ENCODE assay signal across 25 cellular contexts in genomic region chr5:179980767-179981166, GRCh38.
"Had no signal": no experiment of that assay in that cellular context is flagged by ENCODE, and none has a peak within 500 bp of the region (broad histone marks: within the 10 kb centered on the region; RNA-seq: fewer than 3 reads in every experiment).

No MANE protein-coding gene starts in this region.

- H3K4me3 ChIP-seq: ascending aorta, body of pancreas, cardiac muscle cell, Peyer's patch, SJSA1 had no signal

- H3K27ac ChIP-seq: ascending aorta, body of pancreas, cardiac muscle cell, KMS-11, Peyer's patch, RWPE1, SJSA1 had no signal

- H3K9me3 ChIP-seq: ascending aorta, body of pancreas, Peyer's patch, SJSA1 had no signal

- ATAC-seq: activated CD8-positive, alpha-beta T cell treated with anti-CD3 and anti-CD28 coated beads, Interleukin-2, amount 10 ng/mL, durations not matched to agents 7 days and 5 days; body of pancreas; SK-N-SH treated with all-trans-retinoic acid at 6 μM for 48 hours had no signal

- H3K27me3 Mint-ChIP-seq: activated naive CD8-positive, alpha-beta T cell treated with anti-CD3 and anti-CD28 coated beads, Interleukin-2, amount 10 ng/mL, durations not matched to agents 7 days and 5 days had no signal

- H3K36me3 Mint-ChIP-seq: activated naive CD8-positive, alpha-beta T cell treated with anti-CD3 and anti-CD28 coated beads, Interleukin-2, amount 10 ng/mL, durations not matched to agents 7 days and 5 days had no signal

- H3K36me3 ChIP-seq: SJSA1 had no signal

- H3K4me1 Mint-ChIP-seq: activated naive CD8-positive, alpha-beta T cell treated with anti-CD3 and anti-CD28 coated beads, Interleukin-2, amount 10 ng/mL, durations not matched to agents 7 days and 5 days had no signal

- DNase-seq: activated CD4-positive, alpha-beta T cell treated with anti-CD3 and anti-CD28 coated beads for 48 hours; activated CD4-positive, alpha-beta T cell treated with anti-CD3 and anti-CD28 coated beads, Interleukin-2, amount 50 U/mL, for 4 hours; activated CD4-positive, CD25-positive, alpha-beta regulatory T cell treated with anti-CD3 and anti-CD28 coated beads, Interleukin-2, amount 50 U/mL, for 72 hours; activated CD8-positive, alpha-beta memory T cell treated with anti-CD3 and anti-CD28 coated beads, Interleukin-2, amount 50 U/mL, for 48 hours; activated CD8-positive, alpha-beta T cell treated with anti-CD3 and anti-CD28 coated beads, Interleukin-2, amount 10 ng/mL, durations not matched to agents 7 days and 5 days; activated naive CD4-positive, alpha-beta T cell treated with anti-CD3 and anti-CD28 coated beads, Interleukin-2, amount 50 U/mL, for 16 hours; activated naive CD8-positive, alpha-beta T cell treated with anti-CD3 and anti-CD28 coated beads, Interleukin-2, amount 10 ng/mL, durations not matched to agents 7 days and 5 days; activated T-cell treated with anti-CD3 and anti-CD28 coated beads, Interleukin-2, amount 50 U/mL, for 1 hour; body of pancreas; NCI-H1092 treated with DMSO at 0.1 percent for 48 hours; NCI-H1417 treated with DMSO at 0.1 percent for 48 hours; NCI-H1694; NCI-H2029; NCI-H2107; NCI-H446; NCI-H526 treated with DMSO at 0.1 percent for 48 hours; Peyer's patch; SHP77; SW 1271 had no signal

- H3K9me3 Mint-ChIP-seq: activated naive CD8-positive, alpha-beta T cell treated with anti-CD3 and anti-CD28 coated beads, Interleukin-2, amount 10 ng/mL, durations not matched to agents 7 days and 5 days had no signal

- H3K27ac Mint-ChIP-seq: activated CD8-positive, alpha-beta T cell treated with anti-CD3 and anti-CD28 coated beads, Interleukin-2, amount 10 ng/mL, durations not matched to agents 7 days and 5 days; activated naive CD8-positive, alpha-beta T cell treated with anti-CD3 and anti-CD28 coated beads, Interleukin-2, amount 10 ng/mL, durations not matched to agents 7 days and 5 days had no signal

- H3K4me3 Mint-ChIP-seq: activated CD8-positive, alpha-beta T cell treated with anti-CD3 and anti-CD28 coated beads, Interleukin-2, amount 10 ng/mL, durations not matched to agents 7 days and 5 days; activated naive CD8-positive, alpha-beta T cell treated with anti-CD3 and anti-CD28 coated beads, Interleukin-2, amount 10 ng/mL, durations not matched to agents 7 days and 5 days had no signal

- H3K4me1 ChIP-seq: ascending aorta, body of pancreas, Peyer's patch, SJSA1 had no signal

- H3K27me3 ChIP-seq: ascending aorta, body of pancreas, cardiac muscle cell, Peyer's patch, SJSA1 had no signal
